Comparison of ENCODE assay signal across 27 cellular contexts in genomic region chr3:187906922-187907321, GRCh38.
"Had no signal": no experiment of that assay in that cellular context is flagged by ENCODE, and none has a peak within 500 bp of the region (broad histone marks: within the 10 kb centered on the region; RNA-seq: fewer than 3 reads in every experiment).

No MANE protein-coding gene starts in this region.

- H3K4me3 ChIP-seq: body of pancreas, heart left ventricle had no signal

- H3K27ac ChIP-seq: body of pancreas, heart left ventricle had no signal

- H3K9me3 ChIP-seq: body of pancreas, heart left ventricle had no signal

- DNase-seq: activated CD4-positive, alpha-beta memory T cell treated with anti-CD3 and anti-CD28 coated beads for 36 hours; activated CD4-positive, alpha-beta T cell treated with anti-CD3 and anti-CD28 coated beads for 36 hours; activated CD4-positive, alpha-beta T cell treated with anti-CD3 and anti-CD28 coated beads, Interleukin-2, amount 10 ng/mL, durations not matched to agents 24 days and 14 days; activated CD4-positive, CD25-positive, alpha-beta regulatory T cell; activated CD4-positive, CD25-positive, alpha-beta regulatory T cell treated with anti-CD3 and anti-CD28 coated beads, Interleukin-2, amount 50 U/mL, for 72 hours; activated CD8-positive, alpha-beta memory T cell treated with anti-CD3 and anti-CD28 coated beads, Interleukin-2, amount 10 ng/mL, durations not matched to agents 7 days and 5 days; activated CD8-positive, alpha-beta memory T cell treated with anti-CD3 and anti-CD28 coated beads, Interleukin-2, amount 50 U/mL, for 4 hours; activated CD8-positive, alpha-beta T cell treated with anti-CD3 and anti-CD28 coated beads, Interleukin-2, amount 10 ng/mL, durations not matched to agents 7 days and 5 days; activated gamma-delta T cell; activated naive CD4-positive, alpha-beta T cell; activated naive CD4-positive, alpha-beta T cell treated with anti-CD3 and anti-CD28 coated beads, Interleukin-2, amount 10 ng/mL, durations not matched to agents 7 days and 5 days; activated naive CD8-positive, alpha-beta T cell treated with anti-CD3 and anti-CD28 coated beads, Interleukin-2, amount 10 ng/mL, durations not matched to agents 7 days and 5 days; activated T-cell treated with anti-CD3 and anti-CD28 coated beads, Interleukin-2, amount 50 U/mL, for 1 hour; activated T-cell treated with anti-CD3 and anti-CD28 coated beads, Interleukin-2, amount 50 U/mL, for 48 hours; amniotic stem cell; body of pancreas; caudate nucleus; cortex of kidney; dermis blood vessel endothelial cell; effector CD4-positive, alpha-beta T cell; effector memory CD8-positive, alpha-beta T cell; erythroblast; foreskin fibroblast; glutamatergic neuron; heart left ventricle; T-helper 2 cell had no signal

- H3K27me3 ChIP-seq: body of pancreas, heart left ventricle had no signal

- H3K36me3 ChIP-seq: heart left ventricle had no signal

- ATAC-seq: activated CD4-positive, alpha-beta T cell treated with anti-CD3 and anti-CD28 coated beads for 36 hours; activated CD8-positive, alpha-beta memory T cell treated with anti-CD3 and anti-CD28 coated beads, Interleukin-2, amount 10 ng/mL, durations not matched to agents 7 days and 5 days; activated CD8-positive, alpha-beta T cell treated with anti-CD3 and anti-CD28 coated beads, Interleukin-2, amount 10 ng/mL, durations not matched to agents 7 days and 5 days; activated naive CD4-positive, alpha-beta T cell treated with anti-CD3 and anti-CD28 coated beads, Interleukin-2, amount 50 U/mL, for 72 hours; body of pancreas; effector memory CD8-positive, alpha-beta T cell; heart left ventricle had no signal
